ENCODE assay signal across 1 cellular context in genomic region chr5:37738057-37738691, GRCh38.
A peak's percentile ranks its signal among the peaks of the same experiment; 100 is the strongest.
TF ChIP-seq lines count a peak whose summit lies in the region.

No MANE protein-coding gene starts in this region.

TF ChIP-seq in SK-N-SH, 30 proteins besides CTCF, POLR2A, EP300 and RAD21 (continued from another document):
- TF ChIP-seq, protein P1, sequence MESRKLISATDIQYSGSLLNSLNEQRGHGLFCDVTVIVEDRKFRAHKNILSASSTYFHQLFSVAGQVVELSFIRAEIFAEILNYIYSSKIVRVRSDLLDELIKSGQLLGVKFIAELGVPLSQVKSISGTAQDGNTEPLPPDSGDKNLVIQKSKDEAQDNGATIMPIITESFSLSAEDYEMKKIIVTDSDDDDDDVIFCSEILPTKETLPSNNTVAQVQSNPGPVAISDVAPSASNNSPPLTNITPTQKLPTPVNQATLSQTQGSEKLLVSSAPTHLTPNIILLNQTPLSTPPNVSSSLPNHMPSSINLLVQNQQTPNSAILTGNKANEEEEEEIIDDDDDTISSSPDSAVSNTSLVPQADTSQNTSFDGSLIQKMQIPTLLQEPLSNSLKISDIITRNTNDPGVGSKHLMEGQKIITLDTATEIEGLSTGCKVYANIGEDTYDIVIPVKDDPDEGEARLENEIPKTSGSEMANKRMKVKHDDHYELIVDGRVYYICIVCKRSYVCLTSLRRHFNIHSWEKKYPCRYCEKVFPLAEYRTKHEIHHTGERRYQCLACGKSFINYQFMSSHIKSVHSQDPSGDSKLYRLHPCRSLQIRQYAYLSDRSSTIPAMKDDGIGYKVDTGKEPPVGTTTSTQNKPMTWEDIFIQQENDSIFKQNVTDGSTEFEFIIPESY (IDR thresholded peaks at IDR 0.05; ENCODE audit: borderline replicate concordance, low read depth), result 0 out of 2 replicates have a peak, but pooled peaks have one; percentile 42
- TF ChIP-seq SMC3 (IDR thresholded peaks at IDR 0.05; ENCODE audit: low read depth, low read length) (no peak), CHD2 (IDR thresholded peaks at IDR 0.05; ENCODE audit: low read length, partially characterized antibody) (no peak), RCOR1 (IDR thresholded peaks at IDR 0.05; ENCODE audit: low read length) (no peak), GABPA (IDR thresholded peaks at IDR 0.05; ENCODE audit: low read depth) (no peak), EZH2phosphoT487 (IDR thresholded peaks at IDR 0.05; ENCODE audit: borderline replicate concordance, low read depth) (no peak), NFIC (IDR thresholded peaks at IDR 0.05; ENCODE audit: borderline replicate concordance) (peak; percentile 97), MEF2A (IDR thresholded peaks at IDR 0.05; ENCODE audit: borderline replicate concordance, low read depth) (no peak), FOXM1 (IDR thresholded peaks at IDR 0.05; ENCODE audit: low read depth) (no peak), MXI1 (IDR thresholded peaks at IDR 0.05; ENCODE audit: low read depth, low read length) (no peak), ELF1 (IDR thresholded peaks at IDR 0.05) (no peak), NRF1 (IDR thresholded peaks at IDR 0.05; ENCODE audit: low read depth, low read length) (no peak), TAF1 (IDR thresholded peaks at IDR 0.05; ENCODE audit: borderline replicate concordance, low read depth, low read length) (no peak), TCF12 (IDR thresholded peaks at IDR 0.05) (peak; percentile 82), SIN3A (IDR thresholded peaks at IDR 0.05; ENCODE audit: borderline replicate concordance, low read depth, low read length) (peak; percentile 52; the same call in 1 of the 2 replicates), FOSL2 (IDR thresholded peaks at IDR 0.05; ENCODE audit: borderline replicate concordance, low read depth) (peak; percentile 82), GATA2 (CRISPR knock-in tag; IDR thresholded peaks at IDR 0.05) (no peak), RXRA (IDR thresholded peaks at IDR 0.05; ENCODE audit: borderline replicate concordance, low read depth) (peak; percentile 60; the same call in 1 of the 2 replicates), FOXJ3 (CRISPR knock-in tag; IDR thresholded peaks at IDR 0.05) (no peak)
- TF ChIP-seq, protein P2, sequence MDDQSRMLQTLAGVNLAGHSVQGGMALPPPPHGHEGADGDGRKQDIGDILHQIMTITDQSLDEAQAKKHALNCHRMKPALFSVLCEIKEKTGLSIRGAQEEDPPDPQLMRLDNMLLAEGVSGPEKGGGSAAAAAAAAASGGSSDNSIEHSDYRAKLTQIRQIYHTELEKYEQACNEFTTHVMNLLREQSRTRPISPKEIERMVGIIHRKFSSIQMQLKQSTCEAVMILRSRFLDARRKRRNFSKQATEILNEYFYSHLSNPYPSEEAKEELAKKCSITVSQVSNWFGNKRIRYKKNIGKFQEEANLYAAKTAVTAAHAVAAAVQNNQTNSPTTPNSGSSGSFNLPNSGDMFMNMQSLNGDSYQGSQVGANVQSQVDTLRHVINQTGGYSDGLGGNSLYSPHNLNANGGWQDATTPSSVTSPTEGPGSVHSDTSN (IDR thresholded peaks at IDR 0.05), result peak; percentile 94
- TF ChIP-seq, protein P3, sequence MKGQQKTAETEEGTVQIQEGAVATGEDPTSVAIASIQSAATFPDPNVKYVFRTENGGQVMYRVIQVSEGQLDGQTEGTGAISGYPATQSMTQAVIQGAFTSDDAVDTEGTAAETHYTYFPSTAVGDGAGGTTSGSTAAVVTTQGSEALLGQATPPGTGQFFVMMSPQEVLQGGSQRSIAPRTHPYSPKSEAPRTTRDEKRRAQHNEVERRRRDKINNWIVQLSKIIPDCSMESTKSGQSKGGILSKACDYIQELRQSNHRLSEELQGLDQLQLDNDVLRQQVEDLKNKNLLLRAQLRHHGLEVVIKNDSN (IDR thresholded peaks at IDR 0.05; ENCODE audit: borderline replicate concordance, low read depth), result no peak
TF ChIP-seq in SK-N-SH: peak in this region for 10.
